In the genomic region with DNA sequence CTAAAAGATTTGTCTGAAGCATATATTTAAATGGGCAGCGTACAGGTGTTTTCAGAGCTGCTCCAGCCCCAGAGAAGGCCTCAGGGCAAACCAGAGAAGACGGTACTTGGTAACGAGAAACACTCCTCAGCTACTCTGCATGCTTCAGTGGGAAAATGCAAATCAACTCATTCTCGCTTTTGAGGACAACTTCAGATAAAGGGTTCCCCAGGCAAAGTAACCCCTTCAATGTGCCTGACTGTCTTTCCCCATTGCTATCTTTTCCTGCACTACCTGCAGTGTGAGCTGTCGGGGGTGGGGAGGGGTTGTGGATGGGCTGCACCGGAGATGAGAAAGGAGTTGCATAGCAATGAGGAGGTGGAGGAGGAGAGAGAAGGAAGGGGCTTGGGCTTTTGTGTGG, we compare ENCODE assay signal across 11 cellular contexts.
DNase-seq lines count a peak whose midpoint lies in the region; ATAC-seq and TF ChIP-seq lines count a peak whose summit lies in the region.
"Had no signal": no experiment of that assay in that cellular context is flagged by ENCODE, and none has a peak within 500 bp of the region (broad histone marks: within the 10 kb centered on the region; RNA-seq: fewer than 3 reads in every experiment).

No MANE protein-coding gene starts in this region.

- H3F3A ChIP-seq in smooth muscle cell (ENCODE audit: low read depth): no peaks in the 10 kb centered on the region

- H3K9me3 ChIP-seq in T-helper 17 cell (ENCODE audit: control insufficient read depth, low read length, poor library complexity, severe bottlenecking): no peaks in the 10 kb centered on the region
- no peaks in the 10 kb centered on the region for H3K9me3 ChIP-seq in smooth muscle cell (replicated peaks; ENCODE audit: low read depth)

- H3K36me3 ChIP-seq in smooth muscle cell (ENCODE audit: low read depth): no peaks in the 10 kb centered on the region

- H3K4me3 ChIP-seq in smooth muscle cell: no peak overlapping the region

- no peaks in the 10 kb centered on the region for H3K79me2 ChIP-seq in smooth muscle cell (ENCODE audit: low read depth)

- H3K4me1 ChIP-seq in smooth muscle cell (ENCODE audit: low read depth): no peaks in the 10 kb centered on the region

- no peak overlapping the region for H2AFZ ChIP-seq in smooth muscle cell (ENCODE audit: low read depth)

- H3K4me3 Mint-ChIP-seq in T-helper 17 cell: no peak overlapping the region
- H3K4me3 Mint-ChIP-seq: CD4-positive, alpha-beta memory T cell had no signal

- DNase-seq in T-helper 17 cell (no peak), NCI-H510A (lab: John Stamatoyannopoulos, UW) (no peak), SHP77 treated with DMSO at 0.1 percent for 48 hours (lab: John Stamatoyannopoulos, UW) (no peak), smooth muscle cell (lab: John Stamatoyannopoulos, UW; ENCODE audit: unreplicated experiment) (no peak), T-helper 2 cell (no peak)
- DNase-seq: CD4-positive, alpha-beta memory T cell; NCI-H1417 treated with DMSO at 0.1 percent for 48 hours had no signal

- H3K36me3 Mint-ChIP-seq in T-helper 17 cell (ENCODE audit: low read depth): no peaks in the 10 kb centered on the region
- H3K36me3 Mint-ChIP-seq: CD4-positive, alpha-beta memory T cell had no signal

- H3K4me1 Mint-ChIP-seq in T-helper 17 cell: no peaks in the 10 kb centered on the region
- H3K4me1 Mint-ChIP-seq: CD4-positive, alpha-beta memory T cell had no signal

- no peak overlapping the region for H3K27ac ChIP-seq in smooth muscle cell (ENCODE audit: low read depth)

- H4K20me1 ChIP-seq in smooth muscle cell (ENCODE audit: low read depth): no peaks in the 10 kb centered on the region

- H3K27ac Mint-ChIP-seq in T-helper 17 cell: no peak overlapping the region
- H3K27ac Mint-ChIP-seq: CD4-positive, alpha-beta memory T cell had no signal

- ATAC-seq in GM18502 (IDR thresholded peaks at IDR 0.05; ENCODE audit: poor library complexity, unreplicated experiment): peak; percentile 93
- peak; percentile 90 for ATAC-seq in GM21381 (IDR thresholded peaks at IDR 0.05; ENCODE audit: unreplicated experiment)
- ATAC-seq in HG03066 (IDR thresholded peaks at IDR 0.05; ENCODE audit: low read depth, unreplicated experiment): peak; percentile 97
- ATAC-seq in T-helper 17 cell: peak; percentile 40
- ATAC-seq: left lobe of liver had no signal

- H3K27me3 Mint-ChIP-seq in T-helper 17 cell: peaks cover 60% of the 10 kb centered on the region

- no peak for TF ChIP-seq CTCF in smooth muscle cell (IDR thresholded peaks at IDR 0.05; ENCODE audit: borderline replicate concordance, insufficient read depth, poor library complexity, severe bottlenecking)

- 62% methylated on average over 6 of the region's 6 CpGs for WGBS in smooth muscle cell (ENCODE audit: low lambda C conversion rate)

- no peak overlapping the region for H3K4me2 ChIP-seq in smooth muscle cell

- peaks cover 4% of the 10 kb centered on the region for H3K27me3 ChIP-seq in smooth muscle cell (ENCODE audit: low read depth)

- no peak overlapping the region for H3K9ac ChIP-seq in smooth muscle cell (ENCODE audit: low read depth)

Comparison
In these comparisons a context has a peak if more than half of its experiments do, and no peak if none do; other contexts are left out.
1. ATAC-seq: peak in every context shown above with its lines; median percentile 97 in HG03066; 93 in GM18502; 90 in GM21381; 40 in T-helper 17 cell.